ENCODE assay signal across 30 cellular contexts in the genomic region with DNA sequence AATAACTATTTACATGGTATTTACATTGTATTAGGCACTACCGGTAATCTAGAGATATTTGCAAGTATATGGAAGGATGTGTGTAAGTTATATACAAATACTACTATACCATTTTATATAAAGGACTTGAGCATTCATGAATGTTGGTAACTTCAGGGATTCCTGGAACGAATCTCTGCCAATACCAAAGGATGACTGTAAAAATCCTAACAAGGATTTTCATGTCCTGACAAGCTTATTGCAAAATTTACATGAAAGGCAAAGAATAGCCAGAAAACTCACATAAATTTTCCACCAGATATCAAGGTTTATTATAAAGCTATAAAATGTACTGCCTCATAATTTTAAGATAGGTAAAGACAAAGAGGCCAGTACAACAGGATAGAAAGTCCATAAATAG.
"Had no signal": no experiment of that assay in that cellular context is flagged by ENCODE, and none has a peak within 500 bp of the region (broad histone marks: within the 10 kb centered on the region; RNA-seq: fewer than 3 reads in every experiment).

No MANE protein-coding gene starts in this region.

- H3K4me1 Mint-ChIP-seq: activated CD4-positive, alpha-beta T cell treated with anti-CD3 and anti-CD28 coated beads for 36 hours; activated CD4-positive, alpha-beta T cell treated with anti-CD3 and anti-CD28 coated beads, Interleukin-2, amount 10 ng/mL, durations not matched to agents 24 days and 14 days; activated CD8-positive, alpha-beta memory T cell treated with anti-CD3 and anti-CD28 coated beads, Interleukin-2, amount 10 ng/mL, durations not matched to agents 7 days and 5 days; activated naive CD4-positive, alpha-beta T cell treated with anti-CD3 and anti-CD28 coated beads, Interleukin-2, amount 10 ng/mL, durations not matched to agents 7 days and 5 days; activated naive CD8-positive, alpha-beta T cell treated with anti-CD3 and anti-CD28 coated beads, Interleukin-2, amount 10 ng/mL, durations not matched to agents 7 days and 5 days had no signal

- H3K4me1 ChIP-seq: colonic mucosa, gastrocnemius medialis, heart right ventricle had no signal

- H3K4me3 ChIP-seq: cardiac muscle cell, colonic mucosa, gastrocnemius medialis, heart right ventricle, hepatocyte had no signal

- H3K36me3 Mint-ChIP-seq: activated CD4-positive, alpha-beta memory T cell treated with anti-CD3 and anti-CD28 coated beads for 36 hours; activated CD8-positive, alpha-beta memory T cell treated with anti-CD3 and anti-CD28 coated beads, Interleukin-2, amount 10 ng/mL, durations not matched to agents 7 days and 5 days; activated naive CD4-positive, alpha-beta T cell treated with anti-CD3 and anti-CD28 coated beads, Interleukin-2, amount 10 ng/mL, durations not matched to agents 7 days and 5 days; activated naive CD4-positive, alpha-beta T cell treated with anti-CD3 and anti-CD28 coated beads, Interleukin-2, amount 50 U/mL, for 72 hours; activated naive CD8-positive, alpha-beta T cell treated with anti-CD3 and anti-CD28 coated beads, Interleukin-2, amount 10 ng/mL, durations not matched to agents 7 days and 5 days had no signal

- H3K27ac ChIP-seq: brain microvascular endothelial cell, cardiac muscle cell, colonic mucosa, gastrocnemius medialis, heart right ventricle, hepatocyte had no signal

- H3K9me3 ChIP-seq: colonic mucosa, gastrocnemius medialis had no signal

- H3K27me3 Mint-ChIP-seq: activated CD4-positive, alpha-beta memory T cell treated with anti-CD3 and anti-CD28 coated beads for 36 hours; activated CD4-positive, alpha-beta T cell treated with anti-CD3 and anti-CD28 coated beads for 36 hours; activated CD4-positive, alpha-beta T cell treated with anti-CD3 and anti-CD28 coated beads, Interleukin-2, amount 10 ng/mL, durations not matched to agents 24 days and 14 days; activated naive CD4-positive, alpha-beta T cell treated with anti-CD3 and anti-CD28 coated beads, Interleukin-2, amount 10 ng/mL, durations not matched to agents 7 days and 5 days had no signal

- H3K4me3 Mint-ChIP-seq: activated CD4-positive, alpha-beta memory T cell treated with anti-CD3 and anti-CD28 coated beads for 36 hours; activated CD4-positive, alpha-beta T cell treated with anti-CD3 and anti-CD28 coated beads for 36 hours; activated CD4-positive, alpha-beta T cell treated with anti-CD3 and anti-CD28 coated beads, Interleukin-2, amount 10 ng/mL, durations not matched to agents 24 days and 14 days; activated CD8-positive, alpha-beta memory T cell treated with anti-CD3 and anti-CD28 coated beads, Interleukin-2, amount 10 ng/mL, durations not matched to agents 7 days and 5 days; activated CD8-positive, alpha-beta T cell treated with anti-CD3 and anti-CD28 coated beads, Interleukin-2, amount 10 ng/mL, durations not matched to agents 7 days and 5 days; activated naive CD4-positive, alpha-beta T cell treated with anti-CD3 and anti-CD28 coated beads, Interleukin-2, amount 10 ng/mL, durations not matched to agents 7 days and 5 days; activated naive CD8-positive, alpha-beta T cell treated with anti-CD3 and anti-CD28 coated beads, Interleukin-2, amount 10 ng/mL, durations not matched to agents 7 days and 5 days; activated T-cell treated with anti-CD3 and anti-CD28 coated beads, Interleukin-2, amount 50 U/mL, for 24 hours; activated T-cell treated with anti-CD3 and anti-CD28 coated beads, Interleukin-2, amount 50 U/mL, for 72 hours had no signal

- H3K27ac Mint-ChIP-seq: activated CD4-positive, alpha-beta memory T cell treated with anti-CD3 and anti-CD28 coated beads for 36 hours; activated CD4-positive, alpha-beta T cell treated with anti-CD3 and anti-CD28 coated beads for 36 hours; activated CD4-positive, alpha-beta T cell treated with anti-CD3 and anti-CD28 coated beads, Interleukin-2, amount 10 ng/mL, durations not matched to agents 24 days and 14 days; activated CD8-positive, alpha-beta memory T cell treated with anti-CD3 and anti-CD28 coated beads, Interleukin-2, amount 10 ng/mL, durations not matched to agents 7 days and 5 days; activated CD8-positive, alpha-beta T cell treated with anti-CD3 and anti-CD28 coated beads, Interleukin-2, amount 10 ng/mL, durations not matched to agents 7 days and 5 days; activated naive CD4-positive, alpha-beta T cell treated with anti-CD3 and anti-CD28 coated beads, Interleukin-2, amount 10 ng/mL, durations not matched to agents 7 days and 5 days; activated naive CD4-positive, alpha-beta T cell treated with anti-CD3 and anti-CD28 coated beads, Interleukin-2, amount 50 U/mL, for 72 hours; activated naive CD8-positive, alpha-beta T cell treated with anti-CD3 and anti-CD28 coated beads, Interleukin-2, amount 10 ng/mL, durations not matched to agents 7 days and 5 days; activated T-cell treated with anti-CD3 and anti-CD28 coated beads, Interleukin-2, amount 50 U/mL, for 24 hours; activated T-cell treated with anti-CD3 and anti-CD28 coated beads, Interleukin-2, amount 50 U/mL, for 72 hours had no signal

- DNase-seq: activated CD4-positive, alpha-beta memory T cell treated with anti-CD3 and anti-CD28 coated beads for 36 hours; activated CD4-positive, alpha-beta T cell treated with anti-CD3 and anti-CD28 coated beads for 36 hours; activated CD4-positive, alpha-beta T cell treated with anti-CD3 and anti-CD28 coated beads, Interleukin-2, amount 10 ng/mL, durations not matched to agents 24 days and 14 days; activated CD4-positive, CD25-positive, alpha-beta regulatory T cell; activated CD4-positive, CD25-positive, alpha-beta regulatory T cell treated with anti-CD3 and anti-CD28 coated beads, Interleukin-2, amount 50 U/mL, for 72 hours; activated CD8-positive, alpha-beta memory T cell treated with anti-CD3 and anti-CD28 coated beads, Interleukin-2, amount 10 ng/mL, durations not matched to agents 7 days and 5 days; activated CD8-positive, alpha-beta memory T cell treated with anti-CD3 and anti-CD28 coated beads, Interleukin-2, amount 50 U/mL, for 4 hours; activated CD8-positive, alpha-beta T cell treated with anti-CD3 and anti-CD28 coated beads, Interleukin-2, amount 10 ng/mL, durations not matched to agents 7 days and 5 days; activated gamma-delta T cell; activated naive CD4-positive, alpha-beta T cell; activated naive CD4-positive, alpha-beta T cell treated with anti-CD3 and anti-CD28 coated beads, Interleukin-2, amount 10 ng/mL, durations not matched to agents 7 days and 5 days; activated naive CD8-positive, alpha-beta T cell treated with anti-CD3 and anti-CD28 coated beads, Interleukin-2, amount 10 ng/mL, durations not matched to agents 7 days and 5 days; activated T-cell treated with anti-CD3 and anti-CD28 coated beads, Interleukin-2, amount 50 U/mL, for 24 hours; activated T-cell treated with anti-CD3 and anti-CD28 coated beads, Interleukin-2, amount 50 U/mL, for 72 hours; anterior cingulate cortex; brain microvascular endothelial cell; central memory CD4-positive, alpha-beta T cell; cerebellar nuclear complex; colonic mucosa; effector CD8-positive, alpha-beta T cell; foreskin fibroblast; gastrocnemius medialis; glutamatergic neuron; heart right ventricle; T-helper 1 cell; T-helper 2 cell had no signal

- H3K36me3 ChIP-seq: brain microvascular endothelial cell, cardiac muscle cell, colonic mucosa, gastrocnemius medialis, heart right ventricle had no signal

- ATAC-seq: activated CD4-positive, alpha-beta T cell treated with anti-CD3 and anti-CD28 coated beads for 36 hours; activated CD8-positive, alpha-beta memory T cell treated with anti-CD3 and anti-CD28 coated beads, Interleukin-2, amount 10 ng/mL, durations not matched to agents 7 days and 5 days; activated CD8-positive, alpha-beta T cell treated with anti-CD3 and anti-CD28 coated beads, Interleukin-2, amount 10 ng/mL, durations not matched to agents 7 days and 5 days; activated naive CD4-positive, alpha-beta T cell treated with anti-CD3 and anti-CD28 coated beads, Interleukin-2, amount 50 U/mL, for 72 hours; activated T-cell treated with anti-CD3 and anti-CD28 coated beads, Interleukin-2, amount 50 U/mL, for 72 hours; esophagus mucosa; gastrocnemius medialis; heart right ventricle had no signal

- H3K27me3 ChIP-seq: brain microvascular endothelial cell, cardiac muscle cell, colonic mucosa, gastrocnemius medialis, heart right ventricle, hepatocyte had no signal
